7 cellular contexts compared by ENCODE assay signal in genomic region chr5:131281133-131281867, GRCh38. TPM values are rescaled to one million over a fixed set of nuclear protein-coding genes. Genes with fewer than 3 reads are reported as not detected.
DNase-seq lines count a peak whose midpoint lies in the region; ATAC-seq and TF ChIP-seq lines count a peak whose summit lies in the region.

No MANE protein-coding gene starts in this region.

- peak overlapping the region; percentile 18 for H3K9ac ChIP-seq in skeletal muscle satellite cell (ENCODE audit: low read depth, low read length)

- no peaks in the 10 kb centered on the region for H3K9me3 ChIP-seq in skeletal muscle satellite cell (replicated peaks; ENCODE audit: low read length)

- BruUV-seq in MCF 10A (replicated peaks; lab: Mats Ljungman, UMichigan), result no TSS peak

- peak overlapping the region; percentile 60 for H3K4me2 ChIP-seq in skeletal muscle satellite cell (ENCODE audit: low read length)

- H3K27ac Mint-ChIP-seq in MCF 10A (ENCODE audit: low read depth, unreplicated experiment), result peak overlapping the region; percentile 84

- DNase-seq in MCF 10A (ENCODE audit: unreplicated experiment), result peak; percentile 34
- DNase-seq in dedifferentiated amniotic fluid mesenchymal stem cell (ENCODE audit: extremely low spot score), result no peak
- DNase-seq in NCI-H1930 (lab: John Stamatoyannopoulos, UW), result no peak

- H3K4me3 Mint-ChIP-seq in MCF 10A (ENCODE audit: unreplicated experiment), result peak overlapping the region; percentile 51

- H3K27me3 ChIP-seq in skeletal muscle satellite cell (ENCODE audit: control insufficient read depth, insufficient read depth, low read length), result no peaks in the 10 kb centered on the region

- H3K4me1 ChIP-seq in skeletal muscle satellite cell (ENCODE audit: control insufficient read depth, insufficient read depth, low read length), result peaks cover 21% of the 10 kb centered on the region

- no peak for TF ChIP-seq CTCF in MCF 10A (IDR thresholded peaks at IDR 0.05; ENCODE audit: unreplicated experiment)

- intact Hi-C loops in MCF 10A (cut with micrococcal nuclease), result no loop called here

- CTCF ChIA-PET in MCF 10A (lab: Yijun Ruan, JAX), result interaction anchor here (0.8 to 2.8 kb wide), 3 partner anchors 16 to 103 kb away, joined by 3 to 11 read pairs (median 3); partner anchors contain the start of gene CDC42SE2

- H3K36me3 ChIP-seq in skeletal muscle satellite cell (ENCODE audit: insufficient read depth, low read length), result no peaks in the 10 kb centered on the region

- peak overlapping the region; percentile 21 for H3K4me3 ChIP-seq in skeletal muscle satellite cell (ENCODE audit: low read length)

- H3K27me3 Mint-ChIP-seq in MCF 10A (ENCODE audit: insufficient read depth, unreplicated experiment), result no peaks in the 10 kb centered on the region

- ATAC-seq in GM19372 (IDR thresholded peaks at IDR 0.05; ENCODE audit: low read depth, unreplicated experiment) (peak; percentile 44), HG03175 (IDR thresholded peaks at IDR 0.05; ENCODE audit: unreplicated experiment) (peak; percentile 55), GM19467 (IDR thresholded peaks at IDR 0.05; ENCODE audit: unreplicated experiment) (no peak)

- POLR2A ChIA-PET in MCF 10A (lab: Yijun Ruan, JAX), result interaction anchor here (0.6 to 13.1 kb wide), 16 partner anchors 10 to 118 kb away, joined by 3 to 279 read pairs (median 8); partner anchors contain the start of genes CDC42SE2, HINT1 and LYRM7

- H3K9me3 Mint-ChIP-seq in MCF 10A (ENCODE audit: unreplicated experiment), result no peaks in the 10 kb centered on the region

- peaks cover 33% of the 10 kb centered on the region for H3K4me1 Mint-ChIP-seq in MCF 10A (ENCODE audit: insufficient read depth, unreplicated experiment)

- peaks cover 32% of the 10 kb centered on the region for H3K36me3 Mint-ChIP-seq in MCF 10A (ENCODE audit: insufficient read depth, unreplicated experiment)

RNA-seq across cellular contexts. Expression of gene CDC42SE2, which starts 17.4 kb away (rescaled TPM):
- total RNA-seq in MCF 10A (2022), result 71.0 and 96.4 TPM in 2 replicates
- 19.2 and 23.1 TPM in 2 replicates for total RNA-seq in skeletal muscle satellite cell (2012; rRNA removed)
